13 cellular contexts compared by ENCODE assay signal in the genomic region with DNA sequence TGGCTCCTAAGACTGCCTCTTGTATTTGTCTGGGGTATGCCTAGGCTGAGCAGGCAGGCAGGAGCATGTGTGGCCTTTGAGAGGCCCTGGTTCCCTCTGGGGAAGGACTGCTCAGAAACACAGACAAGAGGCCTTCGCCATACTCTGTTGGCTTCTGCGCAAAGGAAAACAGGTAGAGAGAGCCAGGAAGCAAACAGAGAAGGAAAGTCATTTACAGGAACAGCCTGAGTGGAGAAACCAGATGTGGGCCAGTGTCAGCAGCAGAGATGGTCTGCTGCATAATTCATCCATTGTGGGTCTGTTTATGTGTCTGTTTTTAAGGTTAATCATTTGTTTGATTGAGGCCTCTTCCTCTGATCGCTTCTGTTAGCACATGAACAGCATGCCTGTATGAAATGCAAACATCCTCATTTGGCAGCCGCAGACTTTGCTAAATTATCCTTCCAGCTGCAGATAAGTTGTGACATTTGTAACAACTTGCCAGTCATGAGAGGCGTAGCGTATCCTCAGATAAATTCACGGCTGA.
DNase-seq lines count a peak whose midpoint lies in the region; ATAC-seq, FAIRE-seq and TF ChIP-seq lines count a peak whose summit lies in the region.
"Had no signal": no experiment of that assay in that cellular context is flagged by ENCODE, and none has a peak within 500 bp of the region (broad histone marks: within the 10 kb centered on the region; RNA-seq: fewer than 3 reads in every experiment).

No MANE protein-coding gene starts in this region.

- POLR2A ChIA-PET in HepG2 (lab: Yijun Ruan, JAX): no interaction called here

- peak; percentile 40; the same call in 2 of the 3 replicates for ATAC-seq in HepG2

- no peak for FAIRE-seq in HepG2 (lab: Jason Lieb, UNC)

- no peaks in the 10 kb centered on the region for H3K79me2 ChIP-seq in HepG2 (ENCODE audit: insufficient read depth, low read length)

- peak overlapping the region; percentile 11; the same call in 1 of the 2 replicates for H3K4me2 ChIP-seq in HepG2 (ENCODE audit: low read depth, low read length)

- TF ChIP-seq POLR2A in HepG2 (IDR thresholded peaks at IDR 0.05; ENCODE audit: insufficient read depth in 1 of 2, low read depth in 2 of 2, low read length in 2 of 2) (no peak), testis (IDR thresholded peaks at IDR 0.05) (no peak)

- H3K4me1 ChIP-seq in HepG2 (ENCODE audit: insufficient read depth, low read length) (peaks cover 16% of the 10 kb centered on the region), testis (peaks cover 17% of the 10 kb centered on the region)

- no peak for TF ChIP-seq CTCF in coronary artery (IDR thresholded peaks at IDR 0.05)
- TF ChIP-seq CTCF in HepG2 (CRISPR knock-in tag; IDR thresholded peaks at IDR 0.05): no peak
- no peak for TF ChIP-seq CTCF in testis (IDR thresholded peaks at IDR 0.05)

- intact Hi-C loops in HepG2 (cut with micrococcal nuclease; ENCODE audit: unreplicated experiment): no loop called here
- intact Hi-C loops in testis (cut with DNase I; ENCODE audit: low total_unique reads): no loop called here

- H3K9me3 ChIP-seq in HepG2 (ENCODE audit: low read length) (no peaks in the 10 kb centered on the region), testis (no peaks in the 10 kb centered on the region)

- H4K20me1 ChIP-seq in HepG2 (ENCODE audit: insufficient read depth, low read length): no peaks in the 10 kb centered on the region

- WGBS in HepG2 (ENCODE audit: low lambda C conversion rate): 9% methylated on average over 7 of the region's 7 CpGs
- WGBS in testis, 2 donors: 53 to 64% methylated on average over 7 of the region's 7 CpGs

- TF ChIP-seq RAD21 in HepG2 (CRISPR knock-in tag; IDR thresholded peaks at IDR 0.05): no peak

- CTCF ChIA-PET in HepG2 (lab: Yijun Ruan, JAX; ENCODE audit: low intra/inter-chr PET ratio, low total read pairs): no interaction called here

- BruUV-seq in HepG2 (replicated peaks; lab: Mats Ljungman, UMichigan): no TSS peak

- no peak overlapping the region for H3K4me3 ChIP-seq in coronary artery
- no peak overlapping the region for H3K4me3 ChIP-seq in HepG2 (replicated peaks in 1 of 3; ENCODE audit: insufficient read depth in 1 of 3, low read depth in 2 of 3, low read length in 3 of 3)
- no peak overlapping the region for H3K4me3 ChIP-seq in testis

- peak overlapping the region; percentile 35 to 58 for H3K27ac ChIP-seq in coronary artery
- H3K27ac ChIP-seq in HepG2 (ENCODE audit: extremely low read length, insufficient read depth, low read length): no peak overlapping the region
- peak overlapping the region in 1 of 2 donors; percentile 39 for H3K27ac ChIP-seq in testis

- DNase-seq in NCI-H2081 treated with DMSO at 0.1 percent for 48 hours (lab: John Stamatoyannopoulos, UW): peak; percentile 35
- no peak for DNase-seq in coronary artery (ENCODE audit: low spot score)
- no peak for DNase-seq in HepG2 (ENCODE audit: low spot score)
- peak; percentile 54 for DNase-seq in testis
- no peak for DNase-seq in KG1 (lab: John Stamatoyannopoulos, UW)
- no peak for DNase-seq in activated effector memory CD4-positive, alpha-beta T cell treated with Interleukin-2 at 50 U/mL for 16 hours
- no peak for DNase-seq in effector CD4-positive, alpha-beta T cell
- DNase-seq: activated CD4-positive, alpha-beta T cell treated with anti-CD3 and anti-CD28 coated beads for 1 hour; activated T-cell treated with anti-CD3 and anti-CD28 coated beads, Interleukin-2, amount 50 U/mL, for 1 hour; amygdala; CD4-positive, alpha-beta memory T cell; effector CD8-positive, alpha-beta T cell; SW 1271 had no signal

- no peak overlapping the region for H2AFZ ChIP-seq in HepG2 (ENCODE audit: low read length)

- no peak overlapping the region for H3K9ac ChIP-seq in HepG2 (ENCODE audit: insufficient read depth, low read depth, low read length)

- in situ Hi-C loops in HepG2 (cut with HindIII; ENCODE audit: extremely low pct_ligation_motif_present, low pct_unique_long_range_greater_than_20kb): no loop called here

- H3K36me3 ChIP-seq in HepG2 (replicated peaks in 1 of 2; ENCODE audit: control insufficient read depth in 1 of 2, insufficient read depth in 2 of 2, low read length in 2 of 2) (no peaks in the 10 kb centered on the region), testis (ENCODE audit: low read depth, missing control alignments) (no peaks in the 10 kb centered on the region)

- H3K27me3 ChIP-seq in HepG2 (ENCODE audit: control insufficient read depth in 1 of 2, insufficient read depth in 2 of 2, low read length in 2 of 2) (peaks cover 2 to 9% of the 10 kb centered on the region in 2 experiments; a peak in 1 of 5 replicates), testis (no peaks in the 10 kb centered on the region)

- no peak for TF ChIP-seq EP300 in HepG2 (IDR thresholded peaks at IDR 0.05; ENCODE audit: low read depth in 2 of 2, low read length in 2 of 2)
- TF ChIP-seq EP300 in HepG2 (CRISPR knock-in tag; IDR thresholded peaks at IDR 0.05; ENCODE audit: borderline replicate concordance): no peak

TF ChIP-seq in HepG2, 621 proteins besides CTCF, POLR2A, EP300 and RAD21:
- TF ChIP-seq PHF8 (CRISPR knock-in tag; IDR thresholded peaks at IDR 0.05): no peak
- TF ChIP-seq ZNF224 (CRISPR knock-in tag; IDR thresholded peaks at IDR 0.05): no peak
- TF ChIP-seq ZNF382 (CRISPR knock-in tag; IDR thresholded peaks at IDR 0.05; ENCODE audit: borderline replicate concordance): no peak
- TF ChIP-seq, protein P1, sequence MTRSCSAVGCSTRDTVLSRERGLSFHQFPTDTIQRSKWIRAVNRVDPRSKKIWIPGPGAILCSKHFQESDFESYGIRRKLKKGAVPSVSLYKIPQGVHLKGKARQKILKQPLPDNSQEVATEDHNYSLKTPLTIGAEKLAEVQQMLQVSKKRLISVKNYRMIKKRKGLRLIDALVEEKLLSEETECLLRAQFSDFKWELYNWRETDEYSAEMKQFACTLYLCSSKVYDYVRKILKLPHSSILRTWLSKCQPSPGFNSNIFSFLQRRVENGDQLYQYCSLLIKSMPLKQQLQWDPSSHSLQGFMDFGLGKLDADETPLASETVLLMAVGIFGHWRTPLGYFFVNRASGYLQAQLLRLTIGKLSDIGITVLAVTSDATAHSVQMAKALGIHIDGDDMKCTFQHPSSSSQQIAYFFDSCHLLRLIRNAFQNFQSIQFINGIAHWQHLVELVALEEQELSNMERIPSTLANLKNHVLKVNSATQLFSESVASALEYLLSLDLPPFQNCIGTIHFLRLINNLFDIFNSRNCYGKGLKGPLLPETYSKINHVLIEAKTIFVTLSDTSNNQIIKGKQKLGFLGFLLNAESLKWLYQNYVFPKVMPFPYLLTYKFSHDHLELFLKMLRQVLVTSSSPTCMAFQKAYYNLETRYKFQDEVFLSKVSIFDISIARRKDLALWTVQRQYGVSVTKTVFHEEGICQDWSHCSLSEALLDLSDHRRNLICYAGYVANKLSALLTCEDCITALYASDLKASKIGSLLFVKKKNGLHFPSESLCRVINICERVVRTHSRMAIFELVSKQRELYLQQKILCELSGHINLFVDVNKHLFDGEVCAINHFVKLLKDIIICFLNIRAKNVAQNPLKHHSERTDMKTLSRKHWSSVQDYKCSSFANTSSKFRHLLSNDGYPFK (CRISPR knock-in tag; IDR thresholded peaks at IDR 0.05; ENCODE audit: borderline replicate concordance): no peak
TF ChIP-seq in HepG2: peak in this region for 0.

Comparison
In these comparisons a context has a peak if more than half of its experiments do, and no peak if none do; other contexts are left out.
1. DNase-seq: peak in NCI-H2081 treated with DMSO at 0.1 percent for 48 hours (single experiment) and testis (single experiment); none in coronary artery (single experiment), HepG2 (single experiment), KG1 (single experiment), activated effector memory CD4-positive, alpha-beta T cell treated with Interleukin-2 at 50 U/mL for 16 hours (single experiment) and effector CD4-positive, alpha-beta T cell (single experiment).